Comparison of ENCODE assay signal across 8 cellular contexts in genomic region chr2:70087703-70088507, GRCh38. TPM values are rescaled to one million over a fixed set of nuclear protein-coding genes. Genes with fewer than 3 reads are reported as not detected.
DNase-seq lines count a peak whose midpoint lies in the region; ATAC-seq, FAIRE-seq and TF ChIP-seq lines count a peak whose summit lies in the region.

No MANE protein-coding gene starts in this region.

- TF ChIP-seq CTCF in Peyer's patch (IDR thresholded peaks at IDR 0.05) (peak in 2 of 6 experiments; percentile 0 to 20), heart right ventricle (IDR thresholded peaks at IDR 0.05) (peak in 1 of 9 donors; percentile 15)

- H3K9me3 ChIP-seq in Peyer's patch, result no peaks in the 10 kb centered on the region
- H3K9me3 ChIP-seq in heart right ventricle, result no peaks in the 10 kb centered on the region

- TF ChIP-seq POLR2A in GM12892 (IDR thresholded peaks at IDR 0.05; ENCODE audit: low read depth, low read length) (peak; percentile 69; the same call in 1 of the 2 replicates), Peyer's patch (IDR thresholded peaks at IDR 0.05) (peak; percentile 40 to 64)

- in situ Hi-C loops in ACHN (cut with HindIII; ENCODE audit: low pct_ligation_motif_present, low pct_unique_long_range_greater_than_20kb, low sequenced_read_pairs), result no loop called here

- ATAC-seq in heart right ventricle (peak in 6 of 8 donors; percentile 7 to 45 (median 20)), GM21576 (IDR thresholded peaks at IDR 0.05; ENCODE audit: unreplicated experiment) (no peak), HG02759 (IDR thresholded peaks at IDR 0.05; ENCODE audit: unreplicated experiment) (no peak)

- H3K27ac ChIP-seq in Peyer's patch (peak overlapping the region; percentile 98 to 100 (median 99)), heart right ventricle (peak overlapping the region; percentile 99 to 100 (median 100))

- FAIRE-seq in GM12892 (lab: Jason Lieb, UNC), result peak; percentile 77

- peaks cover 0 to 2% (median 0%) of the 10 kb centered on the region in 3 donors for H3K36me3 ChIP-seq in Peyer's patch
- peaks cover 0 to 34% (median 11%) of the 10 kb centered on the region in 9 donors for H3K36me3 ChIP-seq in heart right ventricle

- intact Hi-C loops in heart right ventricle (cut with DNase I), result loop anchor here (1.0 to 5.0 kb wide), 10 partner anchors 34 to 176 kb away; partner anchors contain the start of gene MXD1 (in 3 of the 10)
- intact Hi-C loops in posterior cingulate gyrus (cut with DNase I), result loop anchor here (5.0 kb wide), 2 partner anchors 39 to 261 kb away; partner anchors contain the start of gene GMCL1

- H3K27me3 ChIP-seq in Peyer's patch (no peaks in the 10 kb centered on the region), heart right ventricle (no peaks in the 10 kb centered on the region)

- H3K4me3 ChIP-seq in Peyer's patch, result peak overlapping the region; percentile 76 to 87 (median 81)
- peak overlapping the region; percentile 53 to 98 (median 86) for H3K4me3 ChIP-seq in heart right ventricle

- H3K4me1 ChIP-seq in Peyer's patch (peaks cover 4 to 45% (median 26%) of the 10 kb centered on the region in 4 donors), heart right ventricle (peaks cover 4 to 60% (median 46%) of the 10 kb centered on the region in 9 donors)

- WGBS in heart right ventricle, 2 donors, result 0 to 1% methylated on average over 54 of the region's 54 CpGs

- DNase-seq in ACHN, result peak; percentile 59
- DNase-seq in GM12892 (ENCODE audit: insufficient read length), result peak; percentile 32
- DNase-seq in Peyer's patch, result peak; percentile 37 to 78 (median 73)
- DNase-seq in activated naive CD8-positive, alpha-beta T cell treated with anti-CD3 and anti-CD28 coated beads, Interleukin-2, amount 50 U/mL, for 16 hours (ENCODE audit: low read depth, low spot score), result peak; percentile 14
- DNase-seq in heart right ventricle, result peak; percentile 41 to 51
- DNase-seq in posterior cingulate gyrus, result peak in 9 of 10 donors; percentile 41 to 92 (median 57)

RNA-seq across cellular contexts. Expression of gene PCBP1, which starts 0.6 kb away (rescaled TPM):
- polyA plus RNA-seq in GM12892 (2012; ENCODE audit: missing spikeins), result 146 TPM
- total RNA-seq in Peyer's patch (100 to 1,000 TPM; 129 to 152 (median 134) TPM), heart right ventricle (100 to 1,000 TPM; 197 to 275 (median 219) TPM)
- 100 to 1,000 TPM; 237 to 288 TPM for polyA plus RNA-seq in heart right ventricle

Comparison
In these comparisons a context has a peak if more than half of its experiments do, and no peak if none do; other contexts are left out.
1. DNase-seq: peak in every context shown above with its lines; median percentile 73 in Peyer's patch; 59 in ACHN; 57 in posterior cingulate gyrus; 46 in heart right ventricle; 32 in GM12892; 14 in activated naive CD8-positive, alpha-beta T cell treated with anti-CD3 and anti-CD28 coated beads, Interleukin-2, amount 50 U/mL, for 16 hours.
2. ATAC-seq: peak in heart right ventricle (6 of 8); none in GM21576 (single experiment) and HG02759 (single experiment).